ENCODE assay signal across 8 cellular contexts in genomic region chr15:65303687-65304392, GRCh38. TPM values are rescaled to one million over a fixed set of nuclear protein-coding genes. Genes with fewer than 3 reads are reported as not detected.
A peak's percentile ranks its signal among the peaks of the same experiment; 100 is the strongest.
DNase-seq lines count a peak whose midpoint lies in the region; ATAC-seq, FAIRE-seq and TF ChIP-seq lines count a peak whose summit lies in the region.

No MANE protein-coding gene starts in this region.

- peak overlapping the region; percentile 87 to 94 (median 90) for H3K4me3 Mint-ChIP-seq in nephron

- H3K27me3 ChIP-seq in transverse colon: no peaks in the 10 kb centered on the region

- H3K36me3 ChIP-seq in transverse colon: no peaks in the 10 kb centered on the region

- no peak for TF ChIP-seq POLR2A in transverse colon (IDR thresholded peaks at IDR 0.05)
- TF ChIP-seq POLR2A in GM12891 (IDR thresholded peaks at IDR 0.05; ENCODE audit: low read depth, low read length): no peak

- peak overlapping the region; percentile 100 for H3K27ac Mint-ChIP-seq in nephron

- no peaks in the 10 kb centered on the region for H3K36me3 Mint-ChIP-seq in nephron (ENCODE audit: low read depth)

- peak overlapping the region; percentile 13 to 62 (median 35) for H3K4me3 ChIP-seq in transverse colon

- peak; percentile 64 for DNase-seq in EL
- DNase-seq in NCI-H526 treated with DMSO at 0.1 percent for 48 hours (lab: John Stamatoyannopoulos, UW): peak; percentile 73
- DNase-seq in activated T-cell treated with anti-CD3 and anti-CD28 coated beads, Interleukin-2, amount 50 U/mL, for 1 hour: peak; percentile 66
- peak; percentile 63 for DNase-seq in fibroblast of peridontal ligament (ENCODE audit: extremely low read depth)
- DNase-seq in transverse colon: peak; percentile 81
- no peak for DNase-seq in GM12891 (ENCODE audit: insufficient read length, low spot score)

- intact Hi-C loops in transverse colon (cut with DNase I; ENCODE audit: low total_unique reads): no loop called here

- peaks cover 0 to 15% (median 4%) of the 10 kb centered on the region in 4 donors for H3K4me1 ChIP-seq in transverse colon

- TF ChIP-seq CTCF in nephron (IDR thresholded peaks at IDR 0.05; ENCODE audit: unreplicated experiment in 3 of 3) (peak in 2 of 3 experiments; percentile 89 to 94), transverse colon (IDR thresholded peaks at IDR 0.05) (no peak)

- H3K9me3 Mint-ChIP-seq in nephron: no peaks in the 10 kb centered on the region

- H3K4me1 Mint-ChIP-seq in nephron: peaks cover 40% of the 10 kb centered on the region

- no peaks in the 10 kb centered on the region for H3K27me3 Mint-ChIP-seq in nephron (ENCODE audit: low read depth)

- peak overlapping the region; percentile 85 to 90 (median 88) for H3K27ac ChIP-seq in transverse colon

- 0 to 2% methylated on average over 17 to 25 of the region's 25 CpGs for WGBS in transverse colon (ENCODE audit: low coverage in 1 of 2), 2 donors

- no peak for FAIRE-seq in GM12891 (lab: Jason Lieb, UNC)

- in situ Hi-C loops in transverse colon (cut with MboI; ENCODE audit: low pct_ligation_motif_present in 1 of 4, low pct_unique_long_range_greater_than_20kb in 1 of 4, low sequenced_read_pairs in 3 of 4): no loop called here

- peak; percentile 16 for ATAC-seq in HG02840 (IDR thresholded peaks at IDR 0.05; ENCODE audit: low FRiP score, unreplicated experiment)

- no peaks in the 10 kb centered on the region for H3K9me3 ChIP-seq in transverse colon

- no peak for TF ChIP-seq EP300 in transverse colon (IDR thresholded peaks at IDR 0.05; ENCODE audit: low read depth)

TF ChIP-seq in GM12891, 5 proteins besides CTCF, POLR2A, EP300 and RAD21:
- no peak for TF ChIP-seq SPI1 (IDR thresholded peaks at IDR 0.05; ENCODE audit: low read depth, low read length)
- no peak for TF ChIP-seq PAX5 (IDR thresholded peaks at IDR 0.05; ENCODE audit: insufficient read depth, low read length, severe bottlenecking)
- TF ChIP-seq POLR2AphosphoS5 (IDR thresholded peaks at IDR 0.05; ENCODE audit: low read depth, low read length): no peak
- TF ChIP-seq POU2F2 (IDR thresholded peaks at IDR 0.05; ENCODE audit: low read depth, low read length): no peak
- TF ChIP-seq TAF1 (IDR thresholded peaks at IDR 0.05; ENCODE audit: low read depth, low read length): no peak

RNA-seq across cellular contexts. Expression of gene RNU5B-1, which starts 0.6 kb away (rescaled TPM):
- total RNA-seq in transverse colon: not detected
- not detected for polyA plus RNA-seq in GM12891 (2012; ENCODE audit: low read depth, missing spikeins)

RNA-seq across cellular contexts. Expression of gene RNU5A-1, which starts 8.0 kb away (rescaled TPM):
- total RNA-seq in transverse colon: not detected
- not detected for polyA plus RNA-seq in GM12891 (2012; ENCODE audit: low read depth, missing spikeins)

RNA-seq across cellular contexts. Expression of gene PARP16, which starts 17.2 kb away (rescaled TPM):
- 10 to 100 TPM in 1 of 4 donors, 1 to 10 TPM in 3; 4.6 to 11.5 (median 7.5) TPM for total RNA-seq in transverse colon
- 9.5 TPM for polyA plus RNA-seq in GM12891 (2012; ENCODE audit: low read depth, missing spikeins)

Comparison
In these comparisons a context has a peak if more than half of its experiments do, and no peak if none do; other contexts are left out.
1. CTCF ChIP-seq: peak in nephron (2 of 3); none in transverse colon (0 of 5).